16 cellular contexts compared by ENCODE assay signal in the genomic region with DNA sequence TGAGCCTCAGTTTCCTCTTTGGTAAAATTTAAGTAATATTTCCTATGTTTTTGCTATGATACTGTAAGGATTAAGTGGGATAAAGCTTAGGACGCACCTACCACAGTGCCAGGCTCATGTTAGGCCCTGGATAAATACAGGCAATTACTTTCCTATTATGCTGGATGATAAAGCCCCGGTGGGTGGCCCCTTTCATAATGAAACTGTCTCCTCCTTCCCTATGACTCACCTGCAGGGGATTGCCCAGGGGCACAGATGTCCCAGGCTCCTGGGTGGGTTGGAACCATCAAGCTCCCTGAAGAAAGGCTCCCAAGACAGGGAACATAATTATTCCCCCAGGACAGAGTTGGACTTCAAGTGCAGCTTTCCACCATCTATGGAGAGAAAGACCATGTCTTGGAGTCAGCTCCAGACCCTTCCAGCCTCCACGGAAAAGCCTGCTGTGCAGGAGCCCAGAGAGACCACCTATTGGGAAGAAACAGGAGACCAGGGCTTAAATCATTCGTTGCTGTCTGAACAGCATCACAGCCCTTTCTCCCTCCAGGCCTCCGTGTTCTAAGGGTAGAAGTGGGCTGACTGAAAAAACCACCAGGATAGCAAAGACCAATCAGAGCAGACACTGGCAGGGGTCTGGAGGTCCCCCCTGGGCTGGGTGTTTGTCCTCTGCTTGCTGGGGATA. TPM values are rescaled to one million over a fixed set of nuclear protein-coding genes. Genes with fewer than 3 reads are reported as not detected.
DNase-seq lines count a peak whose midpoint lies in the region; ATAC-seq, FAIRE-seq and TF ChIP-seq lines count a peak whose summit lies in the region.
"Had no signal": no experiment of that assay in that cellular context is flagged by ENCODE, and none has a peak within 500 bp of the region (broad histone marks: within the 10 kb centered on the region; RNA-seq: fewer than 3 reads in every experiment).

No MANE protein-coding gene starts in this region.

- peak; percentile 16 for DNase-seq in stimulated activated CD4-positive, alpha-beta T cell treated with anti-CD3 and anti-CD28 coated beads, Interleukin-15, amount 100 ng/mL, for 24 hours
- no peak for DNase-seq in stimulated activated CD4-positive, alpha-beta T cell treated with anti-CD3 and anti-CD28 coated beads, Interleukin-4, amount 100 ng/mL, for 1 hour
- DNase-seq in NCI-H69 (lab: John Stamatoyannopoulos, UW) (peak; percentile 99), endothelial cell of umbilical vein (ENCODE audit: low read depth, low spot score) (peak; percentile 14), renal cortical epithelial cell (ENCODE audit: low read depth) (peak; percentile 63), T-helper 1 cell (no peak), endothelial cell (ENCODE audit: low spot score) (no peak)
- DNase-seq: dorsolateral prefrontal cortex, HCEC 1CT, testis had no signal

- no peak overlapping the region for H3K9ac ChIP-seq in endothelial cell of umbilical vein (replicated peaks; ENCODE audit: extremely low read depth, insufficient read depth, low read length)

- no peak overlapping the region for H3K4me3 ChIP-seq in endothelial cell of umbilical vein (replicated peaks in 1 of 3; ENCODE audit: insufficient read depth in 1 of 3, low read depth in 1 of 3, low read length in 3 of 3)
- H3K4me3 ChIP-seq: body of pancreas, dorsolateral prefrontal cortex, SK-N-MC, testis had no signal

- no peak overlapping the region for H2AFZ ChIP-seq in endothelial cell of umbilical vein (ENCODE audit: low read depth, low read length)

- no peak for FAIRE-seq in endothelial cell of umbilical vein (lab: Jason Lieb, UNC)

- peaks cover 12% of the 10 kb centered on the region for H3K4me1 ChIP-seq in endothelial cell of umbilical vein (ENCODE audit: control insufficient read depth, extremely low read depth, insufficient read depth, low read length)
- H3K4me1 ChIP-seq: testis had no signal

- TF ChIP-seq CTCF in endothelial cell of umbilical vein (IDR thresholded peaks at IDR 0.05; ENCODE audit: extremely low read depth in 1 of 2, insufficient read depth in 1 of 2, low read depth in 1 of 2, low read length in 2 of 2): no peak
- no peak for TF ChIP-seq CTCF in endothelial cell (IDR thresholded peaks at IDR 0.05; ENCODE audit: unreplicated experiment)

- no peak overlapping the region for H3K4me2 ChIP-seq in endothelial cell of umbilical vein (ENCODE audit: insufficient read depth, low read length)

- no peak for TF ChIP-seq POLR2A in endothelial cell of umbilical vein (IDR thresholded peaks at IDR 0.05; ENCODE audit: low read depth, low read length)

- H3K9me1 ChIP-seq in endothelial cell of umbilical vein (replicated peaks; ENCODE audit: control insufficient read depth, extremely low read depth, insufficient read depth, low read length): no peaks in the 10 kb centered on the region

- peaks cover 4% of the 10 kb centered on the region for H3K27me3 Mint-ChIP-seq in endothelial cell (ENCODE audit: unreplicated experiment)

- dilution Hi-C loops in endothelial cell of umbilical vein (cut with MboI; ENCODE audit: extremely low pct_ligation_motif_present, low sequenced_read_pairs): no loop called here

- no peaks in the 10 kb centered on the region for H3K9me3 Mint-ChIP-seq in endothelial cell (ENCODE audit: unreplicated experiment)

- no TSS peak for BruUV-seq in endothelial cell of umbilical vein (replicated peaks; lab: Mats Ljungman, UMichigan)

- intact Hi-C loops in endothelial cell of umbilical vein (cut with micrococcal nuclease): no loop called here

- H3K9me3 ChIP-seq in endothelial cell of umbilical vein (replicated peaks; ENCODE audit: control insufficient read depth, insufficient read depth, low read length): no peaks in the 10 kb centered on the region
- H3K9me3 ChIP-seq: body of pancreas, testis had no signal

- H3K27me3 ChIP-seq in endothelial cell of umbilical vein (ENCODE audit: control insufficient read depth in 2 of 2, insufficient read depth in 2 of 2, low read length in 2 of 2): peaks cover 11 to 25% of the 10 kb centered on the region in 2 experiments
- H3K27me3 ChIP-seq: body of pancreas, dorsolateral prefrontal cortex, testis had no signal

- H3K79me2 ChIP-seq in endothelial cell of umbilical vein (ENCODE audit: control insufficient read depth, insufficient read depth, low read length): no peaks in the 10 kb centered on the region

- no peak for ATAC-seq in HG03457 (IDR thresholded peaks at IDR 0.05; ENCODE audit: unreplicated experiment)
- ATAC-seq: sciatic nerve had no signal

- H3K27ac Mint-ChIP-seq in endothelial cell (ENCODE audit: unreplicated experiment): no peak overlapping the region
- H3K27ac Mint-ChIP-seq: activated naive CD8-positive, alpha-beta T cell had no signal

- H3K36me3 Mint-ChIP-seq in endothelial cell (ENCODE audit: low read depth, unreplicated experiment): no peaks in the 10 kb centered on the region
- H3K36me3 Mint-ChIP-seq: activated naive CD8-positive, alpha-beta T cell had no signal

- POLR2A ChIA-PET in endothelial cell of umbilical vein (lab: Charles Lee): no interaction called here

- CTCF ChIA-PET in endothelial cell of umbilical vein (lab: Charles Lee): interaction anchor here (0.9 kb wide), 1 partner anchor 81 kb away, joined by 4 read pairs; no protein-coding TSS in a partner anchor

- peaks cover 12% of the 10 kb centered on the region for H3K4me1 Mint-ChIP-seq in endothelial cell (ENCODE audit: unreplicated experiment)

- H3K27ac ChIP-seq in endothelial cell of umbilical vein (ENCODE audit: insufficient read depth, low read depth, low read length): no peak overlapping the region
- H3K27ac ChIP-seq: body of pancreas, dorsolateral prefrontal cortex, SK-N-MC, testis had no signal

- no peaks in the 10 kb centered on the region for H3K36me3 ChIP-seq in endothelial cell of umbilical vein (ENCODE audit: control insufficient read depth in 2 of 2, extremely low read depth in 1 of 2, insufficient read depth in 2 of 2, low read length in 2 of 2)

- no peaks in the 10 kb centered on the region for H4K20me1 ChIP-seq in endothelial cell of umbilical vein (replicated peaks; ENCODE audit: control insufficient read depth, extremely low read depth, insufficient read depth, low read length)

- no peak overlapping the region for H3K4me3 Mint-ChIP-seq in endothelial cell (ENCODE audit: unreplicated experiment)
- H3K4me3 Mint-ChIP-seq: activated naive CD8-positive, alpha-beta T cell had no signal

TF ChIP-seq in endothelial cell of umbilical vein, 7 proteins besides CTCF, POLR2A, EP300 and RAD21:
- no peak for TF ChIP-seq POLR2AphosphoS5 (IDR thresholded peaks at IDR 0.05; ENCODE audit: insufficient read depth, low read depth, low read length)
- TF ChIP-seq MYC (IDR thresholded peaks at IDR 0.05; ENCODE audit: low read depth, low read length): no peak
- TF ChIP-seq FOS (IDR thresholded peaks at IDR 0.05; ENCODE audit: borderline replicate concordance, insufficient read depth, low read length): no peak
- no peak for TF ChIP-seq EZH2 (IDR thresholded peaks at IDR 0.05; ENCODE audit: borderline replicate concordance, low read depth, low read length, severe bottlenecking)

RNA-seq across cellular contexts. Expression of a gene that starts 43.2 kb away (rescaled TPM):
- total RNA-seq in endothelial cell of umbilical vein (not detected in 2 replicates), renal cortical epithelial cell (19.6 and 57.1 TPM in 2 replicates), endothelial cell (ENCODE audit: unreplicated experiment) (not detected)
- polyA plus RNA-seq in endothelial cell of umbilical vein: not detected in 2 replicates
- not detected in 2 replicates for polyA plus RNA-seq in endothelial cell of umbilical vein (2011; cell fraction: cytosol; rRNA removed)
- not detected in 2 replicates for polyA plus RNA-seq in endothelial cell of umbilical vein (2011; cell fraction: nucleus; rRNA removed)
- not detected in 2 replicates for polyA plus RNA-seq in endothelial cell of umbilical vein (2012)
- polyA minus RNA-seq in endothelial cell of umbilical vein: not detected in 2 replicates
- polyA minus RNA-seq in endothelial cell of umbilical vein (2011; cell fraction: cytosol; rRNA and poly(A)+ RNA removed): 1.5 TPM
- polyA minus RNA-seq in endothelial cell of umbilical vein (2011; cell fraction: nucleus; rRNA and poly(A)+ RNA removed): not detected in 2 replicates
- total RNA-seq: body of pancreas, dorsolateral prefrontal cortex, omental fat pad, sciatic nerve had no signal

Comparison
In these comparisons a context has a peak if more than half of its experiments do, and no peak if none do; other contexts are left out.
1. DNase-seq: peak in stimulated activated CD4-positive, alpha-beta T cell treated with anti-CD3 and anti-CD28 coated beads, Interleukin-15, amount 100 ng/mL, for 24 hours (single experiment), NCI-H69 (single experiment), endothelial cell of umbilical vein (single experiment) and renal cortical epithelial cell (single experiment); none in stimulated activated CD4-positive, alpha-beta T cell treated with anti-CD3 and anti-CD28 coated beads, Interleukin-4, amount 100 ng/mL, for 1 hour (single experiment), T-helper 1 cell (0 of 5) and endothelial cell (single experiment).
2. RNA of a gene that starts 43.2 kb away (total RNA-seq): 19.6 to 57.1 TPM in renal cortical epithelial cell; not detected in endothelial cell (single experiment) and not detected in endothelial cell of umbilical vein; every median in the first group is over 10 times any median in the second.